Comparison of ENCODE assay signal across 1 cellular context in genomic region chr7:105013818-105014724, GRCh38.
TF ChIP-seq lines count a peak whose summit lies in the region.

KMT2E (plus strand) TSS chr7:105014205; CDS start chr7:105040953, 26,748 bp downstream.

TF ChIP-seq in IMR-90, 13 proteins besides CTCF, POLR2A, EP300 and RAD21:
- no peak for TF ChIP-seq RCOR1 (IDR thresholded peaks at IDR 0.05; ENCODE audit: insufficient replicate concordance, low read length)
- peak; percentile 57; the same call in 1 of the 2 replicates for TF ChIP-seq MAZ (IDR thresholded peaks at IDR 0.05; ENCODE audit: borderline replicate concordance, low read depth, low read length)
- TF ChIP-seq NFE2L2 (IDR thresholded peaks at IDR 0.05; ENCODE audit: low read depth, low read length) = no peak
- TF ChIP-seq SMC3 (IDR thresholded peaks at IDR 0.05; ENCODE audit: low read depth, low read length) = peak; percentile 18; the same call in 1 of the 2 replicates
- TF ChIP-seq MAFK (IDR thresholded peaks at IDR 0.05; ENCODE audit: low read depth, low read length) = no peak
- TF ChIP-seq USF2 (IDR thresholded peaks at IDR 0.05; ENCODE audit: low read depth, low read length) = no peak
- no peak for TF ChIP-seq BHLHE40 (IDR thresholded peaks at IDR 0.05; ENCODE audit: low read depth, low read length)
- TF ChIP-seq ELK1 (IDR thresholded peaks at IDR 0.05; ENCODE audit: borderline replicate concordance, low read depth, low read length) = no peak
- TF ChIP-seq FOS (IDR thresholded peaks at IDR 0.05; ENCODE audit: low read depth, low read length) = no peak
- TF ChIP-seq CEBPB (IDR thresholded peaks at IDR 0.05; ENCODE audit: low read depth, low read length) = no peak
- TF ChIP-seq RFX5 (IDR thresholded peaks at IDR 0.05; ENCODE audit: low read depth, low read length) = no peak
- TF ChIP-seq MXI1 (IDR thresholded peaks at IDR 0.05; ENCODE audit: borderline replicate concordance, low read depth, low read length) = 0 out of 2 replicates have a peak, but pooled peaks have one; percentile 35
